Comparison of ENCODE assay signal across 9 cellular contexts in genomic region chr19:46537136-46538097, GRCh38. TPM values are rescaled to one million over a fixed set of nuclear protein-coding genes. Genes with fewer than 3 reads are reported as not detected.
DNase-seq lines count a peak whose midpoint lies in the region; ATAC-seq and TF ChIP-seq lines count a peak whose summit lies in the region.
"Had no signal": no experiment of that assay in that cellular context is flagged by ENCODE, and none has a peak within 500 bp of the region (broad histone marks: within the 10 kb centered on the region; RNA-seq: fewer than 3 reads in every experiment).

No MANE protein-coding gene starts in this region.

- H3K4me1 ChIP-seq in breast epithelium, result no peaks in the 10 kb centered on the region
- H3K4me1 ChIP-seq in left lung, result peaks cover 0 to under 1% of the 10 kb centered on the region in 2 donors
- H3K4me1 ChIP-seq: HAP-1 had no signal

- intact Hi-C loops in breast epithelium (cut with DNase I; ENCODE audit: low total_unique reads), result no loop called here
- intact Hi-C loops in left lung (cut with DNase I), result loop anchor here in 1 of 2 donors (10.0 kb wide), 1 partner anchor 127 kb away; the partner anchor contains the start of gene DACT3

- H3K4me3 ChIP-seq in breast epithelium (no peak overlapping the region), left lung (no peak overlapping the region)
- H3K4me3 ChIP-seq: HAP-1 had no signal

- peak; percentile 93 for ATAC-seq in left lung

- no peak for TF ChIP-seq POLR2A in breast epithelium (IDR thresholded peaks at IDR 0.05)

- peak; percentile 91 for TF ChIP-seq CTCF in VCaP (conservative IDR thresholded peaks at IDR 0.05)
- TF ChIP-seq CTCF in breast epithelium (IDR thresholded peaks at IDR 0.05), result peak; percentile 54 to 66 (median 56)
- peak; percentile 86 to 91 for TF ChIP-seq CTCF in left lung (IDR thresholded peaks at IDR 0.05)

- DNase-seq in Ammon's horn (ENCODE audit: low spot score) (peak; percentile 49), HK-2 (ENCODE audit: unreplicated experiment) (peak; percentile 24), breast epithelium (ENCODE audit: low spot score in 2 of 2) (no peak), left lung (peak in 1 of 2 donors; percentile 85), COR-L47 (lab: John Stamatoyannopoulos, UW) (no peak), H4 (ENCODE audit: low spot score) (no peak)
- DNase-seq in stimulated activated CD8-positive, alpha-beta memory T cell treated with anti-CD3 and anti-CD28 coated beads, Interleukin-15, amount 100 ng/mL, for 24 hours (ENCODE audit: low read depth), result peak; percentile 50

- no peaks in the 10 kb centered on the region for H3K9me3 ChIP-seq in breast epithelium
- no peaks in the 10 kb centered on the region for H3K9me3 ChIP-seq in left lung
- H3K9me3 ChIP-seq: HAP-1 had no signal

- H3K27ac ChIP-seq in VCaP (no peak overlapping the region), breast epithelium (no peak overlapping the region), left lung (no peak overlapping the region)

- H3K27me3 ChIP-seq in breast epithelium, result no peaks in the 10 kb centered on the region
- H3K27me3 ChIP-seq in left lung, result peaks cover 0 to 4% of the 10 kb centered on the region in 2 donors

- H3K36me3 ChIP-seq in breast epithelium (no peaks in the 10 kb centered on the region), left lung (no peaks in the 10 kb centered on the region)
- H3K36me3 ChIP-seq: HAP-1 had no signal

RNA-seq across cellular contexts. Expression of gene PNMA8B, which starts 41.8 kb away (rescaled TPM):
- total RNA-seq in breast epithelium, result 1 to 10 TPM; 1.6 to 4.2 (median 2.2) TPM
- total RNA-seq in left lung, result 1 to 10 TPM; 1.4 to 2.1 TPM
- total RNA-seq in H4 (2014; rRNA removed; shearing (Covaris generic)), result not detected in 2 replicates

Comparison
In these comparisons a context has a peak if more than half of its experiments do, and no peak if none do; other contexts are left out.
1. DNase-seq: peak in Ammon's horn (single experiment), HK-2 (single experiment) and stimulated activated CD8-positive, alpha-beta memory T cell treated with anti-CD3 and anti-CD28 coated beads, Interleukin-15, amount 100 ng/mL, for 24 hours (single experiment); none in breast epithelium (0 of 2), COR-L47 (single experiment) and H4 (single experiment).
2. Peak in every context shown above with its lines, with median percentiles within 50 percentile points of each other: CTCF ChIP-seq.